In genomic region chr13:111153279-111153976, GRCh38 we compare ENCODE assay signal across 9 cellular contexts. TPM values are rescaled to one million over a fixed set of nuclear protein-coding genes. Genes with fewer than 3 reads are reported as not detected.
A peak's percentile ranks its signal among the peaks of the same experiment; 100 is the strongest.
DNase-seq lines count a peak whose midpoint lies in the region; ATAC-seq, FAIRE-seq and TF ChIP-seq lines count a peak whose summit lies in the region.
"Had no signal": no experiment of that assay in that cellular context is flagged by ENCODE, and none has a peak within 500 bp of the region (broad histone marks: within the 10 kb centered on the region; RNA-seq: fewer than 3 reads in every experiment).

No MANE protein-coding gene starts in this region.

- intact Hi-C loops in kidney (cut with DNase I): no loop called here

- H3K36me3 ChIP-seq in kidney (ENCODE audit: control insufficient read depth in 1 of 2, insufficient read depth in 2 of 2, low read length in 2 of 2): no peaks in the 10 kb centered on the region

- H3K4me3 ChIP-seq in AG10803 (ENCODE audit: low read length) (peak overlapping the region; percentile 83), kidney (ENCODE audit: low read length in 2 of 2) (peak overlapping the region; percentile 87 to 91)

- peak; percentile 28; the same call in 1 of the 2 replicates for TF ChIP-seq CTCF in AG10803 (conservative IDR thresholded peaks at IDR 0.05; ENCODE audit: low read length)
- TF ChIP-seq CTCF in kidney (IDR thresholded peaks at IDR 0.05; ENCODE audit: borderline replicate concordance, extremely low read depth, insufficient read depth): no peak

- H3K27ac ChIP-seq in kidney (ENCODE audit: low read depth in 2 of 2, low read length in 2 of 2): peak overlapping the region; percentile 95 to 97

- H3K9me3 ChIP-seq in kidney (ENCODE audit: control insufficient read depth in 1 of 2, low read length in 2 of 2): no peaks in the 10 kb centered on the region

- peaks cover 16 to 25% of the 10 kb centered on the region in 2 donors for H3K4me1 ChIP-seq in kidney (ENCODE audit: control insufficient read depth in 1 of 2, insufficient read depth in 1 of 2, low read depth in 1 of 2, low read length in 2 of 2)

- peak overlapping the region; percentile 85 to 91 for H3K9ac ChIP-seq in kidney (ENCODE audit: low read length in 2 of 2)

- no peak for FAIRE-seq in kidney (lab: Jason Lieb, UNC)
- FAIRE-seq: TTC549 had no signal

- ATAC-seq in GM19023 (IDR thresholded peaks at IDR 0.05; ENCODE audit: unreplicated experiment): peak; percentile 89
- ATAC-seq in HG03196 (IDR thresholded peaks at IDR 0.05; ENCODE audit: unreplicated experiment): peak; percentile 91
- peak; percentile 92 to 93 for ATAC-seq in activated CD4-positive, CD25-positive, alpha-beta regulatory T cell treated with anti-CD3 and anti-CD28 coated beads, Interleukin-2, amount 50 U/mL, for 24 hours

- DNase-seq in AG10803 (ENCODE audit: low read depth) (peak; percentile 91), NCI-H345 (lab: John Stamatoyannopoulos, UW) (peak; percentile 90), cerebellar cortex (ENCODE audit: low spot score) (peak; percentile 87), kidney (peak; percentile 97)
- peak; percentile 82 to 95 for DNase-seq in stimulated activated CD4-positive, alpha-beta T cell treated with anti-CD3 and anti-CD28 coated beads, Interleukin-15, amount 100 ng/mL, for 1 hour (ENCODE audit: low read depth in 1 of 2, low spot score in 1 of 2)

RNA-seq across cellular contexts. Expression of gene ARHGEF7, which starts 38.3 kb away (rescaled TPM):
- 56.4 TPM for total RNA-seq in kidney
- polyA plus RNA-seq in kidney (ENCODE audit: insufficient read depth, low read depth, low replicate concordance): 17.9 TPM

Comparison
In these comparisons a context has a peak if more than half of its experiments do, and no peak if none do; other contexts are left out.
1. Peak in every context shown above with its lines: DNase-seq, ATAC-seq, H3K4me3 ChIP-seq and H3K27ac ChIP-seq.